In genomic region chr5:94562327-94562971, GRCh38 we compare ENCODE assay signal across 16 cellular contexts. TPM values are rescaled to one million over a fixed set of nuclear protein-coding genes. Genes with fewer than 3 reads are reported as not detected.
DNase-seq lines count a peak whose midpoint lies in the region; ATAC-seq, FAIRE-seq and TF ChIP-seq lines count a peak whose summit lies in the region.
"Had no signal": no experiment of that assay in that cellular context is flagged by ENCODE, and none has a peak within 500 bp of the region (broad histone marks: within the 10 kb centered on the region; RNA-seq: fewer than 3 reads in every experiment).

No MANE protein-coding gene starts in this region.

- no peak overlapping the region for H3K27ac ChIP-seq in PC-3 (ENCODE audit: low read length)
- H3K27ac ChIP-seq in foreskin keratinocyte: no peak overlapping the region
- no peak overlapping the region for H3K27ac ChIP-seq in stomach
- H3K27ac ChIP-seq: ovary, SJSA1 had no signal

- H3K36me3 ChIP-seq in PC-3 (ENCODE audit: low read depth, low read length): no peaks in the 10 kb centered on the region
- H3K36me3 ChIP-seq in stomach: no peaks in the 10 kb centered on the region
- H3K36me3 ChIP-seq: MG63, ovary, SJSA1 had no signal

- TF ChIP-seq POLR2A in stomach (IDR thresholded peaks at IDR 0.05): no peak

- H3K9ac ChIP-seq in PC-3 (ENCODE audit: low read length): no peak overlapping the region

- H4K20me1 ChIP-seq in PC-3 (ENCODE audit: low read length): no peaks in the 10 kb centered on the region

- H3K4me1 ChIP-seq in PC-3 (ENCODE audit: insufficient read depth, low read length) (no peaks in the 10 kb centered on the region), foreskin keratinocyte (no peaks in the 10 kb centered on the region), stomach (no peaks in the 10 kb centered on the region)
- H3K4me1 ChIP-seq: SJSA1 had no signal

- intact Hi-C loops in PC-3 (cut with micrococcal nuclease): no loop called here
- intact Hi-C loops in stomach (cut with DNase I; ENCODE audit: low total_unique reads): no loop called here

- no peaks in the 10 kb centered on the region for H3K36me3 Mint-ChIP-seq in endothelial cell (ENCODE audit: low read depth, unreplicated experiment)

- no peaks in the 10 kb centered on the region for H3K27me3 ChIP-seq in PC-3 (ENCODE audit: low read length)
- no peaks in the 10 kb centered on the region for H3K27me3 ChIP-seq in foreskin keratinocyte
- H3K27me3 ChIP-seq in stomach: no peaks in the 10 kb centered on the region
- H3K27me3 ChIP-seq: MG63, ovary, SJSA1 had no signal

- peak; percentile 86 for FAIRE-seq in D721Med (lab: Jason Lieb, UNC)
- FAIRE-seq: GM12878 had no signal

- ATAC-seq in PC-3 (0 out of 2 replicates have a peak, but pooled peaks have one; percentile 13), foreskin keratinocyte (peak; percentile 56)
- ATAC-seq: GM12878 had no signal

- 66 to 73% (median 69%) methylated on average over 2 of the region's 2 CpGs for WGBS in stomach, 5 donors

- no peaks in the 10 kb centered on the region for H3K9me3 ChIP-seq in PC-3 (ENCODE audit: low read length)
- no peaks in the 10 kb centered on the region for H3K9me3 ChIP-seq in stomach
- H3K9me3 ChIP-seq: MG63, ovary, SJSA1 had no signal

- CTCF ChIA-PET in PC-3 (lab: Charles Lee): no interaction called here

- no peaks in the 10 kb centered on the region for H3K79me2 ChIP-seq in PC-3 (ENCODE audit: low read length)

- BruUV-seq in PC-3 (replicated peaks; lab: Mats Ljungman, UMichigan): no TSS peak

- H3K4me2 ChIP-seq in PC-3 (ENCODE audit: low read length): no peak overlapping the region

- TF ChIP-seq CTCF in D721Med (IDR thresholded peaks at IDR 0.05; ENCODE audit: insufficient read depth, missing control alignments): no peak
- TF ChIP-seq CTCF in PC-3 (conservative IDR thresholded peaks at IDR 0.05; ENCODE audit: low read depth, low read length): no peak
- TF ChIP-seq CTCF in foreskin keratinocyte (conservative IDR thresholded peaks at IDR 0.05): no peak
- no peak for TF ChIP-seq CTCF in endothelial cell (IDR thresholded peaks at IDR 0.05; ENCODE audit: unreplicated experiment)
- TF ChIP-seq CTCF in stomach (IDR thresholded peaks at IDR 0.05): no peak

- no peak overlapping the region for H3K4me3 Mint-ChIP-seq in endothelial cell (ENCODE audit: unreplicated experiment)

- H3K4me3 ChIP-seq in PC-3 (ENCODE audit: low read length): no peak overlapping the region
- H3K4me3 ChIP-seq in stomach: no peak overlapping the region
- H3K4me3 ChIP-seq: GM12878, MG63, ovary, SJSA1 had no signal

- POLR2A ChIA-PET in PC-3 (lab: Charles Lee; ENCODE audit: unreplicated experiment): no interaction called here

- H2AFZ ChIP-seq in PC-3 (ENCODE audit: low read length): no peak overlapping the region

- no peak overlapping the region for H3K27ac Mint-ChIP-seq in endothelial cell (ENCODE audit: unreplicated experiment)

- no peaks in the 10 kb centered on the region for H3K9me2 ChIP-seq in PC-3 (replicated peaks; ENCODE audit: low read length)

- no peaks in the 10 kb centered on the region for H3K9me3 Mint-ChIP-seq in endothelial cell (ENCODE audit: unreplicated experiment)

- TF ChIP-seq EP300 in stomach (IDR thresholded peaks at IDR 0.05): no peak

- H3K27me3 Mint-ChIP-seq in endothelial cell (ENCODE audit: unreplicated experiment): no peaks in the 10 kb centered on the region

- H3K4me1 Mint-ChIP-seq in endothelial cell (ENCODE audit: unreplicated experiment): peaks cover 2% of the 10 kb centered on the region

- no peaks in the 10 kb centered on the region for H3F3A ChIP-seq in PC-3 (ENCODE audit: low read length, unreplicated experiment)

- DNase-seq in D721Med (ENCODE audit: insufficient read length, low spot score) (peak; percentile 17), M059J (ENCODE audit: low read depth) (peak; percentile 5), PC-3 (peak; percentile 21), foreskin keratinocyte (peak in 1 of 2 donors; percentile 13), endothelial cell (ENCODE audit: low spot score) (no peak), stomach (no peak), amygdala (lab: John Stamatoyannopoulos, UW) (no peak)
- no peak for DNase-seq in stimulated activated CD4-positive, alpha-beta T cell treated with anti-CD3 and anti-CD28 coated beads, Interleukin-2, amount 100 ng/mL, for 24 hours
- DNase-seq: COR-L47, cortex of kidney, GDM1, MG63, NCI-H2081, ovary had no signal

RNA-seq across cellular contexts. Expression of gene KIAA0825, which starts 56.0 kb away (rescaled TPM):
- total RNA-seq in M059J (2014; rRNA removed; shearing (Covaris generic)): 0.32 and 0.49 TPM in 2 replicates
- 0.07 and 0.23 TPM in 2 replicates for total RNA-seq in PC-3 (2014; rRNA removed)
- total RNA-seq in foreskin keratinocyte: 1.1 and 1.2 TPM in 2 replicates
- 0.35 and 0.37 TPM in 2 replicates for polyA plus RNA-seq in foreskin keratinocyte
- total RNA-seq in endothelial cell (ENCODE audit: unreplicated experiment): 2.0 TPM
- 10 to 100 TPM in 1 of 5 donors, 1 to 10 TPM in 3, under 1 TPM in 1; 0.29 to 15.6 (median 4.9) TPM for total RNA-seq in stomach
- under 1 TPM; 0.37 to 0.61 (median 0.55) TPM for polyA plus RNA-seq in stomach

RNA-seq across cellular contexts. Expression of gene SLF1, which starts 56.0 kb away (rescaled TPM):
- total RNA-seq in M059J (2014; rRNA removed; shearing (Covaris generic)): 13.3 and 15.6 TPM in 2 replicates
- total RNA-seq in PC-3 (2014; rRNA removed): 23.6 and 27.8 TPM in 2 replicates
- 8.8 and 10.5 TPM in 2 replicates for total RNA-seq in foreskin keratinocyte
- polyA plus RNA-seq in foreskin keratinocyte: 3.2 and 5.3 TPM in 2 replicates
- total RNA-seq in endothelial cell (ENCODE audit: unreplicated experiment): 4.6 TPM
- total RNA-seq in stomach: 10 to 100 TPM in 3 of 5 donors, 1 to 10 TPM in 1, under 1 TPM in 1; 0.58 to 53.1 (median 17.6) TPM
- polyA plus RNA-seq in stomach: 1 to 10 TPM in 2 of 3 donors, under 1 TPM in 1; 1.00 to 4.4 (median 1.1) TPM

Comparison
In these comparisons a context has a peak if more than half of its experiments do, and no peak if none do; other contexts are left out.
1. DNase-seq: peak in D721Med (single experiment), M059J (single experiment) and PC-3 (single experiment); none in endothelial cell (single experiment), stimulated activated CD4-positive, alpha-beta T cell treated with anti-CD3 and anti-CD28 coated beads, Interleukin-2, amount 100 ng/mL, for 24 hours (0 of 2), stomach (single experiment) and amygdala (0 of 56).